ENCODE assay signal across 8 cellular contexts in the genomic region with DNA sequence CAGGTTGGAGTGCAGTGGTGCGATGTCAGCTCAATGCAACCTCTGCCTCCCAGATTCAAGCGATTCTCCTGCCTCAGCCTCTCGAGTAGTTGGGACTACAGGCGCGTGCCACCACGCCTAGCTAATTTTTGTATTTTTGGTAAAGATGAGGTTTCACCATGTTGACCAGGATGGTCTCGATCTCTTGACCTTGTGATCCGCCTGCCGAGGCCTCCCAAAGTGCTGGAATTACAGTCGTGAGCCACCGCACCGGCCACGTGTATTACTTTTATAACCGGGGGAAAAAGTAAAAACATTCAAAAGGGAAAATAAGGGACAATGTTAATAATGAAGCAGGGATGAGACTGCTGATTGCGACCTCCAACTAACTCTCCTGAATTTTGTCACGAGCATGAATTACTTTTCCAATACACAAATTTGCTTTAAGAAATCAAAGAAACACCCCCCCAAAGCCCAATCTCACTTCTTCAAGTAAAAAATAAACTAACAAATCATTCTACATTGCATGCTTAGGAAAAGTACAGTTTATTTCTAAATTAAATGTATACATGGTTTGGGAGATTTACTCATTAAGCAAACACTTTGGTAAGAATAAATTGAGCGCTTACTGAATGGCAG. TPM values are rescaled to one million over a fixed set of nuclear protein-coding genes. Genes with fewer than 3 reads are reported as not detected.
DNase-seq lines count a peak whose midpoint lies in the region; ATAC-seq, FAIRE-seq and TF ChIP-seq lines count a peak whose summit lies in the region.

No MANE protein-coding gene starts in this region.

- H3K27ac ChIP-seq in SJCRH30 (peak overlapping the region; percentile 92), epithelial cell of prostate (peak overlapping the region; percentile 96), pancreas (peak overlapping the region; percentile 83 to 97 (median 92))

- H3K36me3 Mint-ChIP-seq in Calu3 (ENCODE audit: insufficient read depth, unreplicated experiment): peaks cover 41% of the 10 kb centered on the region

- peaks cover 36% of the 10 kb centered on the region for H3K36me3 ChIP-seq in SJCRH30
- no peaks in the 10 kb centered on the region for H3K36me3 ChIP-seq in pancreas

- no peak for ATAC-seq in pancreas
- ATAC-seq in GM19395 (IDR thresholded peaks at IDR 0.05; ENCODE audit: unreplicated experiment): no peak
- no peak for ATAC-seq in HG03159 (IDR thresholded peaks at IDR 0.05; ENCODE audit: unreplicated experiment)
- ATAC-seq in HG02938 (IDR thresholded peaks at IDR 0.05; ENCODE audit: unreplicated experiment): no peak

- H3K9me3 ChIP-seq in SJCRH30 (replicated peaks) (0 out of 2 replicates have a peak, but pooled peaks cover 3% of the 10 kb centered on the region), pancreas (no peaks in the 10 kb centered on the region)

- CTCF ChIA-PET in Calu3 (lab: Charles Lee): interaction anchor here (1.8 kb wide), 1 partner anchor 21 kb away, joined by 8 read pairs; no protein-coding TSS in a partner anchor

- peaks cover 2% of the 10 kb centered on the region for H3K9me3 Mint-ChIP-seq in Calu3 (ENCODE audit: low read depth, unreplicated experiment)

- peak overlapping the region; percentile 81 for H3K4me3 ChIP-seq in SJCRH30
- peak overlapping the region in 3 of 4 donors; percentile 75 to 77 (median 75) for H3K4me3 ChIP-seq in pancreas

- H3K4me1 Mint-ChIP-seq in Calu3 (ENCODE audit: low read depth, unreplicated experiment): peaks cover 25% of the 10 kb centered on the region

- H3K27ac Mint-ChIP-seq in Calu3 (ENCODE audit: unreplicated experiment): peak overlapping the region; percentile 99

- H3K4me3 Mint-ChIP-seq in Calu3 (ENCODE audit: low read depth, unreplicated experiment): peak overlapping the region; percentile 95

- BruUV-seq in Calu3 (replicated peaks; lab: Mats Ljungman, UMichigan): TSS peak; percentile 72

- no peak for DNase-seq in Calu3
- DNase-seq in SJCRH30: no peak
- DNase-seq in epithelial cell of prostate (ENCODE audit: low read depth, low spot score): no peak
- no peak for DNase-seq in pancreas
- DNase-seq in activated effector memory CD4-positive, alpha-beta T cell treated with Interleukin-2 at 50 U/mL for 16 hours: no peak

- H3K4me1 ChIP-seq in SJCRH30 (peaks cover 12% of the 10 kb centered on the region; the same call in 1 of the 2 replicates), pancreas (peaks cover 16 to 22% (median 18%) of the 10 kb centered on the region in 3 donors)

- WGBS in pancreas, 2 donors: 85 to 89% methylated on average over 17 of the region's 17 CpGs

- H3K27me3 ChIP-seq in SJCRH30: no peaks in the 10 kb centered on the region
- no peaks in the 10 kb centered on the region for H3K27me3 ChIP-seq in pancreas

- H3K27me3 Mint-ChIP-seq in Calu3 (ENCODE audit: unreplicated experiment): no peaks in the 10 kb centered on the region

- intact Hi-C loops in Calu3 (cut with micrococcal nuclease; ENCODE audit: unreplicated experiment): no loop called here
- intact Hi-C loops in pancreas (cut with DNase I): no loop called here

- TF ChIP-seq CTCF in Calu3 (IDR thresholded peaks at IDR 0.05; ENCODE audit: unreplicated experiment) (no peak), pancreas (IDR thresholded peaks at IDR 0.05) (no peak)

- no peak for FAIRE-seq in pancreas (lab: Jason Lieb, UNC)

RNA-seq across cellular contexts. Expression of a gene that starts 0.6 kb away (rescaled TPM):
- total RNA-seq in Calu3 (2022) (32.8 and 35.6 TPM in 2 replicates), pancreas (10 to 100 TPM in 3 of 6 donors, 1 to 10 TPM in 3; 7.0 to 20.2 (median 10.7) TPM)
- 21.4 and 21.7 TPM in 2 replicates for total RNA-seq in SJCRH30 (2014; rRNA removed; shearing (Covaris generic))
- 1 to 10 TPM; 1.1 to 1.3 TPM for polyA plus RNA-seq in pancreas

RNA-seq across cellular contexts. Expression of a gene that starts 0.6 kb away (rescaled TPM):
- total RNA-seq in Calu3 (2022): 103 and 113 TPM in 2 replicates
- total RNA-seq in SJCRH30 (2014; rRNA removed; shearing (Covaris generic)): 136 and 153 TPM in 2 replicates
- total RNA-seq in pancreas: 10 to 100 TPM; 19.1 to 37.5 (median 27.8) TPM
- 10 to 100 TPM; 28.1 to 60.1 TPM for polyA plus RNA-seq in pancreas

RNA-seq across cellular contexts. Expression of a gene that starts 29.9 kb away (rescaled TPM):
- total RNA-seq in Calu3 (2022) (not detected in 2 replicates), pancreas (1 to 10 TPM in 1 of 6 donors, under 1 TPM in 5; 0.09 to 1.0 (median 0.26) TPM)
- not detected in 2 replicates for total RNA-seq in SJCRH30 (2014; rRNA removed; shearing (Covaris generic))
- under 1 TPM in 1 of 2 donors, not detected in 1; 0.08 TPM for polyA plus RNA-seq in pancreas
